ENCODE assay signal across 20 cellular contexts in the genomic region with DNA sequence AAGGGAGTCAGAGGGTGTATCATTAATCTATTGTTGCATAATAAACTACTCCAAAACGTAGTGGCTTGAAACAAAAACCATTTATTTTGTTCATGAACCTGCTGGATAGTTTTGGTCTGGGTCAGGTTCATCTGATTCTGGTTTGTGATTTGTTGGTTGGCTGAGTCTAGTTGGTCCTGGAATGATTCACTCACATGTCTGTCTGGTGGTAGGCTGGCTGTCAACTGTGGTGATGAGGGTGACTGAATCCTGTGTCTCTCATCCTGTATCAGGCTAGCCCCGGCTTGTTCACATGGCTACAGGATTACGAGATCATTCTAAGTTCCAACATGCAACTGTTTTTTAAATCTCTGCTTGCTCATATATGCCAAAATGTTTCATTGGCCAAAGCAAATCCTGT. TPM values are rescaled to one million over a fixed set of nuclear protein-coding genes. Genes with fewer than 3 reads are reported as not detected.
A peak's percentile ranks its signal among the peaks of the same experiment; 100 is the strongest.
DNase-seq lines count a peak whose midpoint lies in the region; ATAC-seq, FAIRE-seq and TF ChIP-seq lines count a peak whose summit lies in the region.
"Had no signal": no experiment of that assay in that cellular context is flagged by ENCODE, and none has a peak within 500 bp of the region (broad histone marks: within the 10 kb centered on the region; RNA-seq: fewer than 3 reads in every experiment).

No MANE protein-coding gene starts in this region.

- no peaks in the 10 kb centered on the region for H3K9me3 ChIP-seq in heart right ventricle
- H3K9me3 ChIP-seq in right atrium auricular region: no peaks in the 10 kb centered on the region
- H3K9me3 ChIP-seq: testis had no signal

- peak; percentile 9 for DNase-seq in RKO (ENCODE audit: low spot score)
- peak; percentile 56 for DNase-seq in kidney epithelial cell (ENCODE audit: low read depth)
- no peak for DNase-seq in heart right ventricle
- DNase-seq in inferior parietal cortex (ENCODE audit: extremely low spot score): no peak
- DNase-seq in frontal cortex (ENCODE audit: low spot score in 2 of 2): no peak
- DNase-seq in right atrium auricular region (ENCODE audit: low spot score): no peak
- DNase-seq: activated CD4-positive, CD25-positive, alpha-beta regulatory T cell; activated naive CD8-positive, alpha-beta T cell treated with anti-CD3 and anti-CD28 coated beads for 36 hours; AML-193; DMS153; left colon; NCI-H1694; NCI-H526; T-cell; testis had no signal

- ATAC-seq in GM18519 (IDR thresholded peaks at IDR 0.05; ENCODE audit: low FRiP score, unreplicated experiment): peak; percentile 49
- peak; percentile 75 for ATAC-seq in HG02759 (IDR thresholded peaks at IDR 0.05; ENCODE audit: unreplicated experiment)
- ATAC-seq in heart right ventricle: no peak
- ATAC-seq: left colon, Panc1, T-cell had no signal

- intact Hi-C loops in heart right ventricle (cut with DNase I): no loop called here

- 68 to 70% methylated on average over 3 of the region's 3 CpGs for WGBS in heart right ventricle, 2 donors

- TF ChIP-seq CTCF in kidney epithelial cell (IDR thresholded peaks at IDR 0.05; ENCODE audit: insufficient read depth, low read length, poor library complexity, severe bottlenecking): no peak
- TF ChIP-seq CTCF in heart right ventricle (IDR thresholded peaks at IDR 0.05): no peak
- TF ChIP-seq CTCF in right atrium auricular region (IDR thresholded peaks at IDR 0.05): no peak

- H3K36me3 ChIP-seq in kidney epithelial cell (ENCODE audit: control insufficient read depth, insufficient read depth, low read length): no peaks in the 10 kb centered on the region
- no peaks in the 10 kb centered on the region for H3K36me3 ChIP-seq in heart right ventricle
- H3K36me3 ChIP-seq in right atrium auricular region: no peaks in the 10 kb centered on the region

- H3K4me1 ChIP-seq in heart right ventricle (no peaks in the 10 kb centered on the region), right atrium auricular region (no peaks in the 10 kb centered on the region)
- H3K4me1 ChIP-seq: testis had no signal

- H3K27ac ChIP-seq in heart right ventricle: no peak overlapping the region
- H3K27ac ChIP-seq in right atrium auricular region: no peak overlapping the region
- H3K27ac ChIP-seq: testis had no signal

- FAIRE-seq in frontal cortex (lab: Jason Lieb, UNC): no peak

- no peak overlapping the region for H3K4me3 ChIP-seq in kidney epithelial cell (ENCODE audit: low read depth, low read length)
- H3K4me3 ChIP-seq in heart right ventricle: no peak overlapping the region
- no peak overlapping the region for H3K4me3 ChIP-seq in right atrium auricular region
- H3K4me3 ChIP-seq: testis had no signal

- H3K27me3 ChIP-seq in kidney epithelial cell (ENCODE audit: control insufficient read depth, insufficient read depth, low read length) (no peaks in the 10 kb centered on the region), heart right ventricle (peaks cover 0 to 26% (median 6%) of the 10 kb centered on the region in 7 donors), right atrium auricular region (no peaks in the 10 kb centered on the region)
- H3K27me3 ChIP-seq: testis had no signal

RNA-seq across cellular contexts. Expression of a gene that starts 22.5 kb away (rescaled TPM):
- total RNA-seq in kidney epithelial cell: 40.1 and 51.6 TPM in 2 replicates
- total RNA-seq in heart right ventricle: 10 to 100 TPM; 20.8 to 38.2 (median 31.3) TPM
- polyA plus RNA-seq in heart right ventricle: 10 to 100 TPM; 26.6 to 32.6 TPM
- 86.8 TPM for total RNA-seq in frontal cortex
- 10 to 100 TPM; 24.8 to 26.9 TPM for total RNA-seq in right atrium auricular region

RNA-seq across cellular contexts. Expression of a gene that starts 45.2 kb away (rescaled TPM):
- total RNA-seq in kidney epithelial cell: 654 and 1,426 TPM in 2 replicates
- total RNA-seq in heart right ventricle: 1,000 to 10,000 TPM in 1 of 10 donors, 100 to 1,000 TPM in 9; 720 to 1,012 (median 916) TPM
- 100 to 1,000 TPM; 137 to 233 TPM for polyA plus RNA-seq in heart right ventricle
- 831 TPM for total RNA-seq in frontal cortex
- total RNA-seq in right atrium auricular region: 1,000 to 10,000 TPM in 1 of 2 donors, 100 to 1,000 TPM in 1; 917 to 1,380 TPM

RNA-seq across cellular contexts. Expression of a gene that starts 51.7 kb away (rescaled TPM):
- total RNA-seq in kidney epithelial cell (0.07 and 0.17 TPM in 2 replicates), heart right ventricle (not detected), frontal cortex (not detected), right atrium auricular region (not detected)
- not detected for polyA plus RNA-seq in heart right ventricle
- total RNA-seq: activated naive CD8-positive, alpha-beta T cell treated with anti-CD3 and anti-CD28 coated beads for 36 hours; cardiac septum; glomerular endothelial cell; left colon; T-cell had no signal

Comparison
In these comparisons a context has a peak if more than half of its experiments do, and no peak if none do; other contexts are left out.
1. ATAC-seq: peak in GM18519 (single experiment) and HG02759 (single experiment); none in heart right ventricle (0 of 8).
2. DNase-seq: peak in RKO (single experiment) and kidney epithelial cell (single experiment); none in heart right ventricle (0 of 2), inferior parietal cortex (single experiment), frontal cortex (0 of 2) and right atrium auricular region (single experiment).